Comparison of ENCODE assay signal across 36 cellular contexts in the genomic region with DNA sequence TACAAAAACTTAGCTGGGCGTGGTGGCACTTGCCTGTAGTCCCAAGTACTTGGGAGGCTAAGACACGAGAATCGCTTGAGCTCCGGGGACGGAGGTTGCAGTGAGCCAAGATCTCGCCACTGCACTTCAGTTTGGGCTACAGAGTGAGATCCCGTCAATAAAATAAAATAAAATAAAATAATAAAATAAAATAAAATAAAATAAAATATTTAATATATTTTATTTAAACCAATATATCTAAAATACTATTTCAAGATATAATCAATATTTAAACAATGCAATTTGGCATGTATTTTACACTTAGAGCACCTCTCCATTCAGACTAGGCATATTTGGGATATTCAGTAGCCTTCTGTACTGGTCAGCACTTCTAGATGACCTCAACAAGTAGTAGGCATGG.
"Had no signal": no experiment of that assay in that cellular context is flagged by ENCODE, and none has a peak within 500 bp of the region (broad histone marks: within the 10 kb centered on the region; RNA-seq: fewer than 3 reads in every experiment).

No MANE protein-coding gene starts in this region.

- H3K36me3 Mint-ChIP-seq: activated naive CD4-positive, alpha-beta T cell treated with anti-CD3 and anti-CD28 coated beads, Interleukin-2, amount 10 ng/mL, durations not matched to agents 7 days and 5 days; activated naive CD4-positive, alpha-beta T cell treated with anti-CD3 and anti-CD28 coated beads, Interleukin-2, amount 50 U/mL, for 24 hours; activated naive CD4-positive, alpha-beta T cell treated with anti-CD3 and anti-CD28 coated beads, Interleukin-2, amount 50 U/mL, for 72 hours; activated naive CD8-positive, alpha-beta T cell; activated naive CD8-positive, alpha-beta T cell treated with anti-CD3 and anti-CD28 coated beads for 36 hours; activated naive CD8-positive, alpha-beta T cell treated with anti-CD3 and anti-CD28 coated beads, Interleukin-2, amount 10 ng/mL, durations not matched to agents 7 days and 5 days; brain had no signal

- H3K4me3 ChIP-seq: adrenal gland, ascending aorta, body of pancreas, breast epithelium, cardiac muscle cell had no signal

- H3K27me3 ChIP-seq: adrenal gland, ascending aorta, body of pancreas, brain microvascular endothelial cell had no signal

- H3K4me3 Mint-ChIP-seq: activated naive CD4-positive, alpha-beta T cell treated with anti-CD3 and anti-CD28 coated beads for 36 hours; activated naive CD4-positive, alpha-beta T cell treated with anti-CD3 and anti-CD28 coated beads, Interleukin-2, amount 10 ng/mL, durations not matched to agents 7 days and 5 days; activated naive CD4-positive, alpha-beta T cell treated with anti-CD3 and anti-CD28 coated beads, Interleukin-2, amount 50 U/mL, for 24 hours; activated naive CD8-positive, alpha-beta T cell; activated naive CD8-positive, alpha-beta T cell treated with anti-CD3 and anti-CD28 coated beads for 36 hours; activated naive CD8-positive, alpha-beta T cell treated with anti-CD3 and anti-CD28 coated beads, Interleukin-2, amount 10 ng/mL, durations not matched to agents 7 days and 5 days; activated naive CD8-positive, alpha-beta T cell treated with anti-CD3 and anti-CD28 coated beads, Interleukin-2, amount 50 U/mL, for 24 hours; activated T-cell treated with anti-CD3 and anti-CD28 coated beads, Interleukin-2, amount 50 U/mL, for 4 hours; activated T-cell treated with anti-CD3 and anti-CD28 coated beads, Interleukin-2, amount 50 U/mL, for 72 hours; activated T-helper 1 cell treated with anti-CD3 and anti-CD28 coated beads, Interleukin-12 subunit alpha, Interleukin-12 subunit beta, Interleukin-2, Interleukin-4 antibody, amounts not matched to agents 30 ng/mL and 10 ng/mL and 1 ng/mL, durations not matched to agents 14 hours and 24 hours and 36 hours; activated T-helper 17 cell treated with anti-CD3 and anti-CD28 coated beads, Interleukin-2, amount 50 U/mL, for 72 hours; brain; central memory CD8-positive, alpha-beta T cell had no signal

- H3K27ac ChIP-seq: adrenal gland, ascending aorta, body of pancreas, brain microvascular endothelial cell, breast epithelium, cardiac muscle cell had no signal

- DNase-seq: activated effector memory CD4-positive, alpha-beta T cell treated with anti-CD3 and anti-CD28 coated beads, Interleukin-2, amount 50 U/mL, for 16 hours; activated effector memory CD4-positive, alpha-beta T cell treated with Interleukin-2 at 50 U/mL for 16 hours; activated gamma-delta T cell; activated gamma-delta T cell treated with Interleukin-2 at 50 U/mL for 16 hours; activated naive CD4-positive, alpha-beta T cell; activated naive CD4-positive, alpha-beta T cell treated with anti-CD3 and anti-CD28 coated beads for 36 hours; activated naive CD4-positive, alpha-beta T cell treated with anti-CD3 and anti-CD28 coated beads, Interleukin-2, amount 10 ng/mL, durations not matched to agents 7 days and 5 days; activated naive CD4-positive, alpha-beta T cell treated with anti-CD3 and anti-CD28 coated beads, Interleukin-2, amount 50 U/mL, for 16 hours; activated naive CD4-positive, alpha-beta T cell treated with Interleukin-2 at 50 U/mL for 16 hours; activated naive CD8-positive, alpha-beta T cell treated with anti-CD3 and anti-CD28 coated beads for 36 hours; activated naive CD8-positive, alpha-beta T cell treated with anti-CD3 and anti-CD28 coated beads, Interleukin-2, amount 10 ng/mL, durations not matched to agents 7 days and 5 days; activated naive CD8-positive, alpha-beta T cell treated with anti-CD3 and anti-CD28 coated beads, Interleukin-2, amount 50 U/mL, for 24 hours; activated T-cell treated with anti-CD3 and anti-CD28 coated beads, Interleukin-2, amount 50 U/mL, for 4 hours; activated T-cell treated with anti-CD3 and anti-CD28 coated beads, Interleukin-2, amount 50 U/mL, for 48 hours; activated T-cell treated with anti-CD3 and anti-CD28 coated beads, Interleukin-2, amount 50 U/mL, for 72 hours; adrenal gland; amniotic stem cell; amygdala; anterior cingulate cortex; aorta; body of pancreas; brain microvascular endothelial cell; caudate nucleus; central memory CD4-positive, alpha-beta T cell; cerebellar nuclear complex had no signal

- H3K27me3 Mint-ChIP-seq: activated naive CD4-positive, alpha-beta T cell treated with anti-CD3 and anti-CD28 coated beads, Interleukin-2, amount 10 ng/mL, durations not matched to agents 7 days and 5 days; activated naive CD8-positive, alpha-beta T cell treated with anti-CD3 and anti-CD28 coated beads for 36 hours; activated naive CD8-positive, alpha-beta T cell treated with anti-CD3 and anti-CD28 coated beads, Interleukin-2, amount 10 ng/mL, durations not matched to agents 7 days and 5 days; activated T-helper 17 cell treated with anti-CD3 and anti-CD28 coated beads, Interleukin-2, amount 50 U/mL, for 72 hours; central memory CD8-positive, alpha-beta T cell had no signal

- H3K27ac Mint-ChIP-seq: activated naive CD4-positive, alpha-beta T cell treated with anti-CD3 and anti-CD28 coated beads for 36 hours; activated naive CD4-positive, alpha-beta T cell treated with anti-CD3 and anti-CD28 coated beads, Interleukin-2, amount 10 ng/mL, durations not matched to agents 7 days and 5 days; activated naive CD4-positive, alpha-beta T cell treated with anti-CD3 and anti-CD28 coated beads, Interleukin-2, amount 50 U/mL, for 24 hours; activated naive CD4-positive, alpha-beta T cell treated with anti-CD3 and anti-CD28 coated beads, Interleukin-2, amount 50 U/mL, for 72 hours; activated naive CD8-positive, alpha-beta T cell; activated naive CD8-positive, alpha-beta T cell treated with anti-CD3 and anti-CD28 coated beads for 36 hours; activated naive CD8-positive, alpha-beta T cell treated with anti-CD3 and anti-CD28 coated beads, Interleukin-2, amount 10 ng/mL, durations not matched to agents 7 days and 5 days; activated naive CD8-positive, alpha-beta T cell treated with anti-CD3 and anti-CD28 coated beads, Interleukin-2, amount 50 U/mL, for 24 hours; activated T-cell treated with anti-CD3 and anti-CD28 coated beads, Interleukin-2, amount 50 U/mL, for 72 hours; activated T-helper 1 cell treated with anti-CD3 and anti-CD28 coated beads, Interleukin-12 subunit alpha, Interleukin-12 subunit beta, Interleukin-2, Interleukin-4 antibody, amounts not matched to agents 30 ng/mL and 10 ng/mL and 1 ng/mL, durations not matched to agents 14 hours and 24 hours and 36 hours; activated T-helper 17 cell treated with anti-CD3 and anti-CD28 coated beads, Interleukin-2, amount 50 U/mL, for 72 hours; activated T-helper 2 cell treated with anti-CD3 and anti-CD28 coated beads, Interferon-gamma antibody, Interleukin-2, Interleukin-4, amounts not matched to agents 10 μg/mL and 5 μg/mL and 100 μg/mL, durations not matched to agents 14 hours and 24 hours and 36 hours; brain had no signal

- H3K9me3 Mint-ChIP-seq: activated naive CD4-positive, alpha-beta T cell treated with anti-CD3 and anti-CD28 coated beads for 36 hours; activated naive CD4-positive, alpha-beta T cell treated with anti-CD3 and anti-CD28 coated beads, Interleukin-2, amount 10 ng/mL, durations not matched to agents 7 days and 5 days; activated naive CD8-positive, alpha-beta T cell treated with anti-CD3 and anti-CD28 coated beads for 36 hours; activated naive CD8-positive, alpha-beta T cell treated with anti-CD3 and anti-CD28 coated beads, Interleukin-2, amount 10 ng/mL, durations not matched to agents 7 days and 5 days; activated T-cell treated with anti-CD3 and anti-CD28 coated beads, Interleukin-2, amount 50 U/mL, for 4 hours; activated T-helper 1 cell treated with anti-CD3 and anti-CD28 coated beads, Interleukin-12 subunit alpha, Interleukin-12 subunit beta, Interleukin-2, Interleukin-4 antibody, amounts not matched to agents 30 ng/mL and 10 ng/mL and 1 ng/mL, durations not matched to agents 14 hours and 24 hours and 36 hours; activated T-helper 2 cell treated with anti-CD3 and anti-CD28 coated beads, Interferon-gamma antibody, Interleukin-2, Interleukin-4, amounts not matched to agents 10 μg/mL and 5 μg/mL and 100 μg/mL, durations not matched to agents 14 hours and 24 hours and 36 hours; brain had no signal

- H3K9me3 ChIP-seq: adrenal gland, ascending aorta, body of pancreas, breast epithelium had no signal

- ATAC-seq: activated naive CD4-positive, alpha-beta T cell treated with anti-CD3 and anti-CD28 coated beads, Interleukin-2, amount 50 U/mL, for 72 hours; activated naive CD8-positive, alpha-beta T cell treated with anti-CD3 and anti-CD28 coated beads, Interleukin-2, amount 50 U/mL, for 24 hours; activated T-cell treated with anti-CD3 and anti-CD28 coated beads, Interleukin-2, amount 50 U/mL, for 4 hours; activated T-cell treated with anti-CD3 and anti-CD28 coated beads, Interleukin-2, amount 50 U/mL, for 72 hours; activated T-helper 17 cell treated with anti-CD3 and anti-CD28 coated beads, Interleukin-2, amount 50 U/mL, for 72 hours; body of pancreas had no signal

- H3K4me1 Mint-ChIP-seq: activated naive CD4-positive, alpha-beta T cell treated with anti-CD3 and anti-CD28 coated beads, Interleukin-2, amount 10 ng/mL, durations not matched to agents 7 days and 5 days; activated naive CD4-positive, alpha-beta T cell treated with anti-CD3 and anti-CD28 coated beads, Interleukin-2, amount 50 U/mL, for 24 hours; activated naive CD8-positive, alpha-beta T cell treated with anti-CD3 and anti-CD28 coated beads for 36 hours; activated naive CD8-positive, alpha-beta T cell treated with anti-CD3 and anti-CD28 coated beads, Interleukin-2, amount 10 ng/mL, durations not matched to agents 7 days and 5 days; activated naive CD8-positive, alpha-beta T cell treated with anti-CD3 and anti-CD28 coated beads, Interleukin-2, amount 50 U/mL, for 24 hours; activated T-helper 17 cell treated with anti-CD3 and anti-CD28 coated beads, Interleukin-2, amount 50 U/mL, for 72 hours; brain; central memory CD8-positive, alpha-beta T cell had no signal

- H3K4me1 ChIP-seq: adrenal gland, ascending aorta, body of pancreas, breast epithelium had no signal

- H3K36me3 ChIP-seq: adrenal gland, ascending aorta, brain microvascular endothelial cell, breast epithelium, cardiac muscle cell had no signal
